10 cellular contexts compared by ENCODE assay signal in genomic region chr9:122126340-122127333, GRCh38. TPM values are rescaled to one million over a fixed set of nuclear protein-coding genes. Genes with fewer than 3 reads are reported as not detected.
DNase-seq lines count a peak whose midpoint lies in the region; ATAC-seq, FAIRE-seq and TF ChIP-seq lines count a peak whose summit lies in the region.
"Had no signal": no experiment of that assay in that cellular context is flagged by ENCODE, and none has a peak within 500 bp of the region (broad histone marks: within the 10 kb centered on the region; RNA-seq: fewer than 3 reads in every experiment).

No MANE protein-coding gene starts in this region.

- H3K9ac ChIP-seq in HepG2 (ENCODE audit: insufficient read depth, low read depth, low read length): no peak overlapping the region

- TF ChIP-seq CTCF in HepG2 (CRISPR knock-in tag; IDR thresholded peaks at IDR 0.05): no peak
- no peak for TF ChIP-seq CTCF in right lobe of liver (IDR thresholded peaks at IDR 0.05)
- TF ChIP-seq CTCF in brain (conservative IDR thresholded peaks at IDR 0.05): peak in 1 of 2 experiments; percentile 27
- TF ChIP-seq CTCF in lower leg skin (IDR thresholded peaks at IDR 0.05): no peak

- peaks cover 26% of the 10 kb centered on the region for H3K4me1 ChIP-seq in HepG2 (ENCODE audit: insufficient read depth, low read length)
- peaks cover 0 to 4% (median 0%) of the 10 kb centered on the region in 4 donors for H3K4me1 ChIP-seq in right lobe of liver

- H3K36me3 Mint-ChIP-seq in brain: no peaks in the 10 kb centered on the region

- DNase-seq in HepG2 (ENCODE audit: low spot score): peak; percentile 35
- no peak for DNase-seq in right lobe of liver
- peak; percentile 58 for DNase-seq in kidney glomerular epithelial cell (lab: John Stamatoyannopoulos, UW)
- peak; percentile 65 for DNase-seq in urothelium cell line (ENCODE audit: low spot score)
- no peak for DNase-seq in lower leg skin (ENCODE audit: low spot score in 2 of 2)
- DNase-seq in SHP77 treated with DMSO at 0.1 percent for 48 hours (lab: John Stamatoyannopoulos, UW): no peak
- DNase-seq: midbrain had no signal

- no peaks in the 10 kb centered on the region for H3K79me2 ChIP-seq in HepG2 (ENCODE audit: insufficient read depth, low read length)

- no peak for TF ChIP-seq EP300 in HepG2 (IDR thresholded peaks at IDR 0.05; ENCODE audit: low read depth in 2 of 2, low read length in 2 of 2)
- no peak for TF ChIP-seq EP300 in HepG2 (CRISPR knock-in tag; IDR thresholded peaks at IDR 0.05; ENCODE audit: borderline replicate concordance)

- H3K9me3 ChIP-seq in HepG2 (ENCODE audit: low read length) (no peaks in the 10 kb centered on the region), right lobe of liver (no peaks in the 10 kb centered on the region)

- POLR2A ChIA-PET in HepG2 (lab: Yijun Ruan, JAX): no interaction called here

- FAIRE-seq in HepG2 (lab: Jason Lieb, UNC) (no peak), urothelium cell line (lab: Jason Lieb, UNC) (peak; percentile 20)

- BruUV-seq in HepG2 (replicated peaks; lab: Mats Ljungman, UMichigan): no TSS peak

- H2AFZ ChIP-seq in HepG2 (ENCODE audit: low read length): no peak overlapping the region
- H2AFZ ChIP-seq: PC-9 had no signal

- in situ Hi-C loops in HepG2 (cut with HindIII; ENCODE audit: extremely low pct_ligation_motif_present, low pct_unique_long_range_greater_than_20kb): loop anchor here (10.0 kb wide), 1 partner anchor 328 kb away; no protein-coding TSS in a partner anchor

- H3K4me2 ChIP-seq in HepG2 (ENCODE audit: low read depth, low read length): peak overlapping the region; percentile 72
- H3K4me2 ChIP-seq: PC-9 had no signal

- no peak for TF ChIP-seq RAD21 in HepG2 (CRISPR knock-in tag; IDR thresholded peaks at IDR 0.05)

- H3K4me3 ChIP-seq in HepG2 (replicated peaks in 1 of 3; ENCODE audit: insufficient read depth in 1 of 3, low read depth in 2 of 3, low read length in 3 of 3) (peak overlapping the region in 2 of 3 experiments; percentile 44 to 64; a peak in 4 of 6 replicates), right lobe of liver (no peak overlapping the region), lower leg skin (ENCODE audit: low read depth, poor library complexity, severe bottlenecking) (no peak overlapping the region)
- H3K4me3 ChIP-seq: PC-9 had no signal

- no peaks in the 10 kb centered on the region for H4K20me1 ChIP-seq in HepG2 (ENCODE audit: insufficient read depth, low read length)

- H3K27me3 ChIP-seq in HepG2 (ENCODE audit: control insufficient read depth in 1 of 2, insufficient read depth in 2 of 2, low read length in 2 of 2) (peaks cover 0 to 13% of the 10 kb centered on the region in 2 experiments; a peak in 1 of 5 replicates), right lobe of liver (no peaks in the 10 kb centered on the region)

- peak overlapping the region in 2 of 5 experiments; percentile 7 to 32 for H3K27ac Mint-ChIP-seq in brain

- TF ChIP-seq POLR2A in HepG2 (IDR thresholded peaks at IDR 0.05; ENCODE audit: insufficient read depth in 1 of 2, low read depth in 2 of 2, low read length in 2 of 2) (no peak), right lobe of liver (IDR thresholded peaks at IDR 0.05) (no peak), lower leg skin (IDR thresholded peaks at IDR 0.05) (no peak)

- H3K36me3 ChIP-seq in HepG2 (replicated peaks in 1 of 2; ENCODE audit: control insufficient read depth in 1 of 2, insufficient read depth in 2 of 2, low read length in 2 of 2) (no peaks in the 10 kb centered on the region), right lobe of liver (no peaks in the 10 kb centered on the region)

- H3K27me3 Mint-ChIP-seq in brain: peaks cover 52% of the 10 kb centered on the region

- intact Hi-C loops in HepG2 (cut with micrococcal nuclease; ENCODE audit: unreplicated experiment) (no loop called here), right lobe of liver (cut with DNase I) (loop anchor here (5.0 to 10.0 kb wide), 3 partner anchors 221 to 328 kb away; no protein-coding TSS in a partner anchor), lower leg skin (cut with DNase I; ENCODE audit: low total_unique reads) (no loop called here)

- CTCF ChIA-PET in HepG2 (lab: Yijun Ruan, JAX; ENCODE audit: low intra/inter-chr PET ratio, low total read pairs): interaction anchor here (1.4 to 6.0 kb wide), 5 partner anchors 18 to 684 kb away, joined by 5 to 95 read pairs (median 7); partner anchors contain the start of genes MRRF and RBM18

- no peak overlapping the region for H3K27ac ChIP-seq in HepG2 (ENCODE audit: extremely low read length, insufficient read depth, low read length)
- no peak overlapping the region for H3K27ac ChIP-seq in right lobe of liver
- H3K27ac ChIP-seq: PC-9 had no signal

- peaks cover 30% of the 10 kb centered on the region for H3K4me1 Mint-ChIP-seq in brain

- ATAC-seq in HepG2 (peak; percentile 34), right lobe of liver (no peak), GM18868 (IDR thresholded peaks at IDR 0.05; ENCODE audit: unreplicated experiment) (no peak)

- peak overlapping the region; percentile 27 to 80 (median 73) for H3K4me3 Mint-ChIP-seq in brain

- peaks cover 0 to 5% (median 0%) of the 10 kb centered on the region in 5 experiments for H3K9me3 Mint-ChIP-seq in brain

- 76% methylated on average over 53 of the region's 67 CpGs for WGBS in HepG2 (ENCODE audit: low lambda C conversion rate)
- WGBS in right lobe of liver (ENCODE audit: insufficient coverage, low coverage, low lambda C conversion rate, missing lambda C conversion rate): 9% methylated on average over 29 of the region's 67 CpGs
- WGBS in lower leg skin, 2 donors: 12 to 14% methylated on average over 45 to 67 of the region's 67 CpGs

RNA-seq across cellular contexts. Expression of gene NDUFA8, which starts 32.9 kb away (rescaled TPM):
- total RNA-seq in HepG2 (2016; rRNA removed; fragmentation: Illumina TruSeq; extraction: Trizol) (71.7 and 112 TPM in 2 replicates), right lobe of liver (10 to 100 TPM; 27.3 to 43.9 (median 29.0) TPM), lower leg skin (10 to 100 TPM; 17.2 to 33.8 (median 28.9) TPM)
- 24.0 and 28.2 TPM in 2 replicates for total RNA-seq in HepG2 (2016; cell fraction: cytosol; rRNA removed; fragmentation: Illumina TruSeq; extraction: Trizol; ENCODE audit: low read depth)
- total RNA-seq in HepG2 (2016; cell fraction: insoluble cytoplasmic fraction; rRNA removed; fragmentation: Illumina TruSeq; extraction: Trizol): 77.1 and 98.9 TPM in 2 replicates
- 33.8 and 34.5 TPM in 2 replicates for total RNA-seq in HepG2 (2016; cell fraction: membrane; rRNA removed; fragmentation: Illumina TruSeq; extraction: Trizol)
- 26.2 and 29.8 TPM in 2 replicates for total RNA-seq in HepG2 (2016; cell fraction: nucleus; rRNA removed; fragmentation: Illumina TruSeq; extraction: Trizol)
- polyA plus RNA-seq in HepG2 (2011; rRNA removed) (57.7 and 68.6 TPM in 2 replicates), brain (ENCODE audit: insufficient read depth, low read depth, low replicate concordance) (207 TPM)
- 66.4 and 77.0 TPM in 2 replicates for polyA plus RNA-seq in HepG2 (2011; cell fraction: cytosol; rRNA removed)
- polyA plus RNA-seq in HepG2 (2011; cell fraction: nucleus; rRNA removed): 14.6 and 17.0 TPM in 2 replicates
- polyA plus RNA-seq in HepG2 (2012): 57.2 and 70.1 TPM in 2 replicates
- polyA plus RNA-seq in HepG2 (2016; cell fraction: cytosol; fragmentation: Illumina TruSeq; extraction: Trizol; ENCODE audit: low read depth): 37.6 and 46.4 TPM in 2 replicates
- polyA plus RNA-seq in HepG2 (2016; cell fraction: insoluble cytoplasmic fraction; fragmentation: Illumina TruSeq; extraction: Trizol; ENCODE audit: low read depth): 144 and 158 TPM in 2 replicates
- 38.1 and 41.4 TPM in 2 replicates for polyA plus RNA-seq in HepG2 (2016; cell fraction: membrane; fragmentation: Illumina TruSeq; extraction: Trizol; ENCODE audit: low read depth)
- 63.9 and 64.9 TPM in 2 replicates for polyA plus RNA-seq in HepG2 (2016; cell fraction: nucleus; fragmentation: Illumina TruSeq; extraction: Trizol; ENCODE audit: insufficient read depth, low read depth)
- polyA minus RNA-seq in HepG2 (2011; rRNA and poly(A)+ RNA removed; ENCODE audit: low replicate concordance): 32.8 and 96.4 TPM in 2 replicates
- 26.3 and 30.2 TPM in 2 replicates for polyA minus RNA-seq in HepG2 (2011; cell fraction: cytosol; rRNA and poly(A)+ RNA removed)
- polyA minus RNA-seq in HepG2 (2011; cell fraction: nucleus; rRNA and poly(A)+ RNA removed): 9.5 and 12.1 TPM in 2 replicates

RNA-seq across cellular contexts. Expression of gene MORN5, which starts 33.1 kb away (rescaled TPM):
- not detected in 2 replicates for total RNA-seq in HepG2 (2016; rRNA removed; fragmentation: Illumina TruSeq; extraction: Trizol)
- not detected in 2 replicates for total RNA-seq in HepG2 (2016; cell fraction: cytosol; rRNA removed; fragmentation: Illumina TruSeq; extraction: Trizol; ENCODE audit: low read depth)
- not detected in 2 replicates for total RNA-seq in HepG2 (2016; cell fraction: insoluble cytoplasmic fraction; rRNA removed; fragmentation: Illumina TruSeq; extraction: Trizol)
- total RNA-seq in HepG2 (2016; cell fraction: membrane; rRNA removed; fragmentation: Illumina TruSeq; extraction: Trizol): not detected in 2 replicates
- total RNA-seq in HepG2 (2016; cell fraction: nucleus; rRNA removed; fragmentation: Illumina TruSeq; extraction: Trizol): not detected in 2 replicates
- not detected in 2 replicates for polyA plus RNA-seq in HepG2 (2011; rRNA removed)
- polyA plus RNA-seq in HepG2 (2011; cell fraction: cytosol; rRNA removed): not detected in 2 replicates
- polyA plus RNA-seq in HepG2 (2011; cell fraction: nucleus; rRNA removed): not detected in 2 replicates
- polyA plus RNA-seq in HepG2 (2012): not detected in 2 replicates
- polyA plus RNA-seq in HepG2 (2016; cell fraction: cytosol; fragmentation: Illumina TruSeq; extraction: Trizol; ENCODE audit: low read depth): not detected in 2 replicates
- polyA plus RNA-seq in HepG2 (2016; cell fraction: insoluble cytoplasmic fraction; fragmentation: Illumina TruSeq; extraction: Trizol; ENCODE audit: low read depth): not detected in 2 replicates
- polyA plus RNA-seq in HepG2 (2016; cell fraction: membrane; fragmentation: Illumina TruSeq; extraction: Trizol; ENCODE audit: low read depth): not detected in 2 replicates
- not detected in 2 replicates for polyA plus RNA-seq in HepG2 (2016; cell fraction: nucleus; fragmentation: Illumina TruSeq; extraction: Trizol; ENCODE audit: insufficient read depth, low read depth)
- not detected in 2 replicates for polyA minus RNA-seq in HepG2 (2011; rRNA and poly(A)+ RNA removed; ENCODE audit: low replicate concordance)
- polyA minus RNA-seq in HepG2 (2011; cell fraction: cytosol; rRNA and poly(A)+ RNA removed): not detected in 2 replicates
- polyA minus RNA-seq in HepG2 (2011; cell fraction: nucleus; rRNA and poly(A)+ RNA removed): not detected in 2 replicates
- not detected for total RNA-seq in right lobe of liver
- 11.9 TPM for polyA plus RNA-seq in brain (ENCODE audit: insufficient read depth, low read depth, low replicate concordance)
- total RNA-seq in lower leg skin: not detected
- total RNA-seq: PC-9 had no signal

RNA-seq across cellular contexts. Expression of gene TTLL11, which starts 33.5 kb away (rescaled TPM):
- total RNA-seq in HepG2 (2016; rRNA removed; fragmentation: Illumina TruSeq; extraction: Trizol) (3.1 and 4.5 TPM in 2 replicates), right lobe of liver (1 to 10 TPM; 3.2 to 5.2 (median 4.1) TPM), lower leg skin (10 to 100 TPM in 1 of 4 donors, 1 to 10 TPM in 3; 9.1 to 14.6 (median 9.7) TPM)
- 4.2 and 4.4 TPM in 2 replicates for total RNA-seq in HepG2 (2016; cell fraction: cytosol; rRNA removed; fragmentation: Illumina TruSeq; extraction: Trizol; ENCODE audit: low read depth)
- total RNA-seq in HepG2 (2016; cell fraction: insoluble cytoplasmic fraction; rRNA removed; fragmentation: Illumina TruSeq; extraction: Trizol): 3.2 and 4.0 TPM in 2 replicates
- total RNA-seq in HepG2 (2016; cell fraction: membrane; rRNA removed; fragmentation: Illumina TruSeq; extraction: Trizol): 8.0 and 8.2 TPM in 2 replicates
- total RNA-seq in HepG2 (2016; cell fraction: nucleus; rRNA removed; fragmentation: Illumina TruSeq; extraction: Trizol): 3.4 and 4.1 TPM in 2 replicates
- polyA plus RNA-seq in HepG2 (2011; rRNA removed) (5.2 and 6.4 TPM in 2 replicates), brain (ENCODE audit: insufficient read depth, low read depth, low replicate concordance) (8.7 TPM)
- polyA plus RNA-seq in HepG2 (2011; cell fraction: cytosol; rRNA removed): 4.2 and 5.3 TPM in 2 replicates
- 2.5 and 3.8 TPM in 2 replicates for polyA plus RNA-seq in HepG2 (2011; cell fraction: nucleus; rRNA removed)
- polyA plus RNA-seq in HepG2 (2012): 3.5 and 4.2 TPM in 2 replicates
- 4.5 and 4.7 TPM in 2 replicates for polyA plus RNA-seq in HepG2 (2016; cell fraction: cytosol; fragmentation: Illumina TruSeq; extraction: Trizol; ENCODE audit: low read depth)
- 4.7 and 6.7 TPM in 2 replicates for polyA plus RNA-seq in HepG2 (2016; cell fraction: insoluble cytoplasmic fraction; fragmentation: Illumina TruSeq; extraction: Trizol; ENCODE audit: low read depth)
- polyA plus RNA-seq in HepG2 (2016; cell fraction: membrane; fragmentation: Illumina TruSeq; extraction: Trizol; ENCODE audit: low read depth): 6.6 and 8.0 TPM in 2 replicates
- polyA plus RNA-seq in HepG2 (2016; cell fraction: nucleus; fragmentation: Illumina TruSeq; extraction: Trizol; ENCODE audit: insufficient read depth, low read depth): 4.7 and 5.7 TPM in 2 replicates
- 3.5 and 6.7 TPM in 2 replicates for polyA minus RNA-seq in HepG2 (2011; rRNA and poly(A)+ RNA removed; ENCODE audit: low replicate concordance)
- polyA minus RNA-seq in HepG2 (2011; cell fraction: cytosol; rRNA and poly(A)+ RNA removed): 2.0 and 2.5 TPM in 2 replicates
- 3.3 and 5.3 TPM in 2 replicates for polyA minus RNA-seq in HepG2 (2011; cell fraction: nucleus; rRNA and poly(A)+ RNA removed)

Comparison
In these comparisons a context has a peak if more than half of its experiments do, and no peak if none do; other contexts are left out.
1. DNase-seq: peak in HepG2 (single experiment), kidney glomerular epithelial cell (single experiment) and urothelium cell line (single experiment); none in right lobe of liver (0 of 3), lower leg skin (0 of 2) and SHP77 treated with DMSO at 0.1 percent for 48 hours (single experiment).
2. H3K4me3 ChIP-seq: peak in HepG2 (2 of 3); none in right lobe of liver (0 of 3) and lower leg skin (single experiment).
3. intact Hi-C loops: an anchor here in right lobe of liver (5.0 to 10.0 kb wide); none called in HepG2 and lower leg skin.